ENCODE assay signal across 18 cellular contexts in genomic region chr3:177224406-177224805, GRCh38.
"Had no signal": no experiment of that assay in that cellular context is flagged by ENCODE, and none has a peak within 500 bp of the region (broad histone marks: within the 10 kb centered on the region; RNA-seq: fewer than 3 reads in every experiment).

No MANE protein-coding gene starts in this region.

- H3K4me3 Mint-ChIP-seq: neural progenitor cell had no signal

- DNase-seq: activated CD4-positive, CD25-positive, alpha-beta regulatory T cell; activated CD8-positive, alpha-beta memory T cell treated with anti-CD3 and anti-CD28 coated beads, Interleukin-2, amount 50 U/mL, for 48 hours; activated naive CD4-positive, alpha-beta T cell; caudate nucleus; effector memory CD4-positive, alpha-beta T cell; kidney glomerular epithelial cell; ovary; stimulated activated CD4-positive, alpha-beta T cell treated with anti-CD3 and anti-CD28 coated beads, Interleukin-2, amount 100 ng/mL, for 48 hours; stimulated activated CD8-positive, alpha-beta memory T cell treated with anti-CD3 and anti-CD28 coated beads, Interleukin-4, amount 100 ng/mL, for 48 hours; stimulated activated naive CD8-positive, alpha-beta T cell treated with anti-CD3 and anti-CD28 coated beads, Interleukin-15, Interleukin-2, amounts not matched to agents 100 U/mL and 50 U/mL, for 24 hours; upper lobe of left lung had no signal

- H2AFZ ChIP-seq: hepatocyte, neural progenitor cell had no signal

- H3K9ac ChIP-seq: neural progenitor cell had no signal

- H3K79me2 ChIP-seq: hepatocyte had no signal

- H3K4me1 ChIP-seq: adrenal gland, gastroesophageal sphincter, neural progenitor cell, suprapubic skin, upper lobe of left lung had no signal

- H3K27me3 ChIP-seq: adrenal gland, gastroesophageal sphincter, hepatocyte, neural progenitor cell, ovary, suprapubic skin, upper lobe of left lung had no signal

- H3K4me3 ChIP-seq: adrenal gland, gastroesophageal sphincter, hepatocyte, neural progenitor cell, ovary, suprapubic skin, upper lobe of left lung had no signal

- H3K4me2 ChIP-seq: hepatocyte, neural progenitor cell had no signal

- H3K36me3 ChIP-seq: adrenal gland, gastroesophageal sphincter, neural progenitor cell, ovary, suprapubic skin, upper lobe of left lung had no signal

- H3K9me3 ChIP-seq: adrenal gland, gastroesophageal sphincter, ovary, suprapubic skin, upper lobe of left lung had no signal

- H3K27ac ChIP-seq: adrenal gland, epithelial cell of prostate, gastroesophageal sphincter, hepatocyte, neural progenitor cell, ovary, suprapubic skin, upper lobe of left lung had no signal

- ATAC-seq: gastroesophageal sphincter; stimulated activated naive CD8-positive, alpha-beta T cell treated with anti-CD3 and anti-CD28 coated beads, Interleukin-15, Interleukin-2, amounts not matched to agents 100 U/mL and 50 U/mL, for 24 hours had no signal

- H3K27ac Mint-ChIP-seq: activated T-helper 1 cell treated with anti-CD3 and anti-CD28 coated beads, Interleukin-12 subunit alpha, Interleukin-12 subunit beta, Interleukin-2, Interleukin-4 antibody, amounts not matched to agents 30 ng/mL and 10 ng/mL and 1 ng/mL, durations not matched to agents 14 hours and 24 hours and 36 hours; neural progenitor cell had no signal
